Comparison of ENCODE assay signal across 15 cellular contexts in the genomic region with DNA sequence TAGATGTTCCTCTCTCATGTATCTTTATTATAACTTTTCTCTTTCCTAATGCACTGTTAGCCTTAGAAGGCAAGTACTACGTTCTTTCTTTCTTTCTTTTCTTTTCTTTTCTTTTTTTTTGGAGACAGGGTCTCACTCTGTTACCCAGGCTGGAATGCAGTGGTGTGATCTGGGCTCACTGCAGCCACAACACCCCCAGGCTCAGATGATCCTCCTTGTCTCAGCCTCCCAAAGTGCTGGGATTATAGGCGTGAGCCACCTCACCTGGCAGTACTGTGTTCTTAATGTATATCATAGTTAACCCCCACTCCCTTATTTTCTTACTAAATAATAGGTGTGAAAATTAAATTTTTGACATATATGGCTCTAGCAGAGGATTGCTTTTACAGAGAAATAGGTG. TPM values are rescaled to one million over a fixed set of nuclear protein-coding genes. Genes with fewer than 3 reads are reported as not detected.
DNase-seq lines count a peak whose midpoint lies in the region; ATAC-seq, FAIRE-seq and TF ChIP-seq lines count a peak whose summit lies in the region.
"Had no signal": no experiment of that assay in that cellular context is flagged by ENCODE, and none has a peak within 500 bp of the region (broad histone marks: within the 10 kb centered on the region; RNA-seq: fewer than 3 reads in every experiment).

No MANE protein-coding gene starts in this region.

- H3K36me3 ChIP-seq in keratinocyte (ENCODE audit: control insufficient read depth in 2 of 2, extremely low read depth in 1 of 2, insufficient read depth in 2 of 2, low read length in 2 of 2) (peaks cover 2 to 4% of the 10 kb centered on the region in 2 experiments), smooth muscle cell (ENCODE audit: low read depth) (no peaks in the 10 kb centered on the region), neuronal stem cell (replicated peaks in 1 of 2; ENCODE audit: control insufficient read depth in 2 of 2, insufficient read depth in 2 of 2, low read length in 2 of 2) (no peaks in the 10 kb centered on the region)

- H3K18ac ChIP-seq in neuronal stem cell (ENCODE audit: low read length), result no peak overlapping the region

- no peak overlapping the region for H2BK120ac ChIP-seq in neuronal stem cell (ENCODE audit: low read depth, low read length)

- no peak overlapping the region for H3K14ac ChIP-seq in neuronal stem cell (ENCODE audit: low read length)

- no TSS peak for BruUV-seq in Calu3 (replicated peaks; lab: Mats Ljungman, UMichigan)

- H3K4me3 Mint-ChIP-seq in Calu3 (ENCODE audit: low read depth, unreplicated experiment) (no peak overlapping the region), T-helper 17 cell (no peak overlapping the region)

- H3K4me1 Mint-ChIP-seq in Calu3 (ENCODE audit: low read depth, unreplicated experiment), result peaks cover 77% of the 10 kb centered on the region
- peaks cover 62% of the 10 kb centered on the region for H3K4me1 Mint-ChIP-seq in T-helper 17 cell

- CTCF ChIA-PET in Calu3 (lab: Charles Lee), result no interaction called here

- H4K20me1 ChIP-seq in keratinocyte (ENCODE audit: control insufficient read depth, extremely low read depth, insufficient read depth, low read length) (peaks cover 3% of the 10 kb centered on the region), smooth muscle cell (ENCODE audit: low read depth) (peaks cover 28% of the 10 kb centered on the region)

- H3K9ac ChIP-seq in keratinocyte (ENCODE audit: control insufficient read depth, extremely low read depth, insufficient read depth, low read length) (no peak overlapping the region), smooth muscle cell (ENCODE audit: low read depth) (no peak overlapping the region), neuronal stem cell (ENCODE audit: low read depth, low read length, poor library complexity) (no peak overlapping the region)
- H3K9ac ChIP-seq: GM23248, SK-N-SH had no signal

- peaks cover 24% of the 10 kb centered on the region for H3K36me3 Mint-ChIP-seq in Calu3 (ENCODE audit: insufficient read depth, unreplicated experiment)
- peaks cover 10% of the 10 kb centered on the region for H3K36me3 Mint-ChIP-seq in T-helper 17 cell (ENCODE audit: low read depth)

- H2BK5ac ChIP-seq in neuronal stem cell (ENCODE audit: low read length), result no peak overlapping the region

- H4K91ac ChIP-seq in neuronal stem cell (ENCODE audit: low read depth, low read length, poor library complexity), result no peak overlapping the region

- no peaks in the 10 kb centered on the region for H3K9me1 ChIP-seq in keratinocyte (ENCODE audit: control insufficient read depth, extremely low read depth, insufficient read depth, low read length)

- H3K79me2 ChIP-seq in keratinocyte (ENCODE audit: control insufficient read depth, insufficient read depth, low read length) (peaks cover 83% of the 10 kb centered on the region), smooth muscle cell (ENCODE audit: low read depth) (peaks cover 69% of the 10 kb centered on the region)

- FAIRE-seq in keratinocyte (lab: Jason Lieb, UNC), result no peak

- dilution Hi-C loops in keratinocyte (cut with MboI; ENCODE audit: extremely low pct_ligation_motif_present, low sequenced_read_pairs), result no loop called here

- no peaks in the 10 kb centered on the region for H3K27me3 ChIP-seq in keratinocyte (ENCODE audit: control insufficient read depth, extremely low read depth, insufficient read depth, low read length)
- H3K27me3 ChIP-seq in smooth muscle cell (ENCODE audit: low read depth), result no peaks in the 10 kb centered on the region
- H3K27me3 ChIP-seq in neuronal stem cell (ENCODE audit: control insufficient read depth in 3 of 3, insufficient read depth in 3 of 3, low read depth in 1 of 3, low read length in 3 of 3), result no peaks in the 10 kb centered on the region

- no peak overlapping the region for H3K23ac ChIP-seq in neuronal stem cell (ENCODE audit: low read depth, low read length, poor library complexity)

- H3K27ac Mint-ChIP-seq in Calu3 (ENCODE audit: unreplicated experiment), result peak overlapping the region; percentile 4
- peak overlapping the region; percentile 78 for H3K27ac Mint-ChIP-seq in T-helper 17 cell

- H3K9me3 ChIP-seq in T-helper 17 cell (ENCODE audit: control insufficient read depth, low read length, poor library complexity, severe bottlenecking) (no peaks in the 10 kb centered on the region), keratinocyte (ENCODE audit: control insufficient read depth, low read depth, low read length) (no peaks in the 10 kb centered on the region), smooth muscle cell (replicated peaks; ENCODE audit: low read depth) (no peaks in the 10 kb centered on the region), neuronal stem cell (replicated peaks in 1 of 2; ENCODE audit: control insufficient read depth in 2 of 2, insufficient read depth in 1 of 2, low read depth in 1 of 2, low read length in 2 of 2) (peaks cover 0 to 3% of the 10 kb centered on the region in 2 donors)
- H3K9me3 ChIP-seq: SK-N-SH had no signal

- peaks cover 2% of the 10 kb centered on the region for H3K9me3 Mint-ChIP-seq in Calu3 (ENCODE audit: low read depth, unreplicated experiment)

- H3K27me3 Mint-ChIP-seq in Calu3 (ENCODE audit: unreplicated experiment) (no peaks in the 10 kb centered on the region), T-helper 17 cell (no peaks in the 10 kb centered on the region)

- H3K4me2 ChIP-seq in keratinocyte (ENCODE audit: control insufficient read depth, extremely low read depth, insufficient read depth, low read depth, low read length), result no peak overlapping the region
- peak overlapping the region; percentile 87 for H3K4me2 ChIP-seq in smooth muscle cell
- no peak overlapping the region for H3K4me2 ChIP-seq in neuronal stem cell (ENCODE audit: insufficient read depth, low read length, poor library complexity, severe bottlenecking)

- no peak for DNase-seq in Calu3
- DNase-seq in T-helper 17 cell, result no peak
- DNase-seq in keratinocyte (ENCODE audit: low read depth, low spot score), result no peak
- no peak for DNase-seq in smooth muscle cell (lab: John Stamatoyannopoulos, UW; ENCODE audit: unreplicated experiment)
- DNase-seq in GM19238 (ENCODE audit: insufficient read length, low spot score), result no peak
- no peak for DNase-seq in NCI-H2196 (lab: John Stamatoyannopoulos, UW; ENCODE audit: unreplicated experiment)
- no peak for DNase-seq in neuronal stem cell (ENCODE audit: low spot score)
- DNase-seq: activated T-cell treated with anti-CD3 and anti-CD28 coated beads for 4 hours; DMS 273 treated with DMSO at 0.1 percent for 48 hours; effector CD4-positive, alpha-beta T cell; GM23248; KBM-7; NCI-H1105 treated with DMSO at 0.1 percent for 48 hours; SK-N-SH had no signal

- no peak overlapping the region for H2AK5ac ChIP-seq in neuronal stem cell (ENCODE audit: low read depth, low read length)

- no peaks in the 10 kb centered on the region for H3K79me1 ChIP-seq in neuronal stem cell (ENCODE audit: low read depth, low read length)

- H3K4me1 ChIP-seq in keratinocyte (ENCODE audit: control insufficient read depth, extremely low read depth, insufficient read depth, low read length) (peaks cover 51% of the 10 kb centered on the region), smooth muscle cell (ENCODE audit: low read depth) (peaks cover 50% of the 10 kb centered on the region), neuronal stem cell (ENCODE audit: control insufficient read depth in 2 of 2, insufficient read depth in 1 of 2, low read depth in 1 of 2, low read length in 2 of 2) (peaks cover 4 to 5% of the 10 kb centered on the region in 2 donors)

- ATAC-seq in T-helper 17 cell (no peak), GM21825 (IDR thresholded peaks at IDR 0.05; ENCODE audit: unreplicated experiment) (no peak)

- intact Hi-C loops in Calu3 (cut with micrococcal nuclease; ENCODE audit: unreplicated experiment), result loop anchor here (5.0 kb wide), 1 partner anchor 74 kb away; no protein-coding TSS in a partner anchor

- no peak overlapping the region for H4K8ac ChIP-seq in neuronal stem cell (ENCODE audit: low read depth, low read length)

- no peak overlapping the region for H3K4ac ChIP-seq in neuronal stem cell (ENCODE audit: low read length)

- no peak overlapping the region for H2BK15ac ChIP-seq in neuronal stem cell (ENCODE audit: low read length)

- H3F3A ChIP-seq in smooth muscle cell (ENCODE audit: low read depth), result peaks cover 24% of the 10 kb centered on the region

- 47% methylated on average over 2 of the region's 2 CpGs for WGBS in smooth muscle cell (ENCODE audit: low lambda C conversion rate)
- WGBS in neuronal stem cell (ENCODE audit: extremely low coverage in 2 of 2, insufficient read length in 2 of 2, insufficient replicate concordance in 1 of 2), 2 donors, result no CpG with 5 or more reads among the region's 2 CpGs

- TF ChIP-seq CTCF in Calu3 (IDR thresholded peaks at IDR 0.05; ENCODE audit: unreplicated experiment) (no peak), keratinocyte (optimal IDR thresholded peaks at IDR 0.05 in 1 of 3, IDR thresholded peaks at IDR 0.05 in 1 of 3, conservative IDR thresholded peaks at IDR 0.05 in 1 of 3; ENCODE audit: extremely low read depth in 1 of 3, insufficient read depth in 2 of 3, low read length in 3 of 3) (no peak), smooth muscle cell (IDR thresholded peaks at IDR 0.05; ENCODE audit: borderline replicate concordance, insufficient read depth, poor library complexity, severe bottlenecking) (no peak)

- no peak overlapping the region for H2BK12ac ChIP-seq in neuronal stem cell (ENCODE audit: low read length)

- H3K4me3 ChIP-seq in keratinocyte (ENCODE audit: control insufficient read depth in 2 of 3, extremely low read depth in 1 of 3, insufficient read depth in 2 of 3, low read depth in 1 of 3, low read length in 3 of 3), result no peak overlapping the region
- no peak overlapping the region for H3K4me3 ChIP-seq in smooth muscle cell
- no peak overlapping the region for H3K4me3 ChIP-seq in neuronal stem cell (ENCODE audit: low read length in 2 of 2)
- H3K4me3 ChIP-seq: GM23248 had no signal

- H3K27ac ChIP-seq in keratinocyte (ENCODE audit: control insufficient read depth, insufficient read depth, low read length), result peak overlapping the region; percentile 23
- H3K27ac ChIP-seq in smooth muscle cell (ENCODE audit: low read depth), result peak overlapping the region; percentile 99
- H3K27ac ChIP-seq in neuronal stem cell (replicated peaks; ENCODE audit: low read length), result no peak overlapping the region
- H3K27ac ChIP-seq: GM23248 had no signal

- H2AFZ ChIP-seq in keratinocyte (ENCODE audit: control insufficient read depth, low read length) (no peak overlapping the region), smooth muscle cell (ENCODE audit: low read depth) (no peak overlapping the region), neuronal stem cell (ENCODE audit: low read length) (no peak overlapping the region)
- H2AFZ ChIP-seq: GM23248 had no signal

RNA-seq across cellular contexts. Expression of a gene that starts 23.1 kb away (rescaled TPM):
- total RNA-seq in Calu3 (2022) (193 and 206 TPM in 2 replicates), T-helper 17 cell (100 to 1,000 TPM; 131 to 157 TPM), smooth muscle cell (184 and 185 TPM in 2 replicates)
- polyA plus RNA-seq in keratinocyte (219 to 310 TPM (median 253 TPM) in 3 replicates), smooth muscle cell (59.3 and 80.8 TPM in 2 replicates)
- polyA plus RNA-seq in keratinocyte (2011; ENCODE audit: low read depth), result 1,067 TPM
- polyA plus RNA-seq in keratinocyte (2011; cell fraction: cytosol; rRNA removed), result 127 and 198 TPM in 2 replicates
- 543 and 692 TPM in 2 replicates for polyA plus RNA-seq in keratinocyte (2011; cell fraction: nucleus; rRNA removed)
- polyA plus RNA-seq in keratinocyte (2012; ENCODE audit: low replicate concordance), result 163 and 252 TPM in 2 replicates
- polyA minus RNA-seq in keratinocyte, result 189 to 616 TPM (median 435 TPM) in 3 replicates
- 205 TPM for polyA minus RNA-seq in keratinocyte (2011; cell fraction: cytosol; rRNA and poly(A)+ RNA removed)
- 533 and 899 TPM in 2 replicates for polyA minus RNA-seq in keratinocyte (2011; cell fraction: nucleus; rRNA and poly(A)+ RNA removed)
- polyA plus RNA-seq in neuronal stem cell (2013, experiment 1 of 2), result 27.0 TPM
- 26.1 TPM for polyA plus RNA-seq in neuronal stem cell (2013, experiment 2 of 2)

RNA-seq across cellular contexts. Expression of a gene that starts 59.1 kb away (rescaled TPM):
- total RNA-seq in Calu3 (2022) (6.2 and 10.4 TPM in 2 replicates), T-helper 17 cell (under 1 TPM in 1 of 2 donors, not detected in 1; 0.15 TPM), smooth muscle cell (0.90 and 2.3 TPM in 2 replicates)
- polyA plus RNA-seq in keratinocyte (2.0 to 2.3 TPM (median 2.2 TPM) in 3 replicates), smooth muscle cell (0.08 and 1.3 TPM in 2 replicates)
- polyA plus RNA-seq in keratinocyte (2011; ENCODE audit: low read depth), result 1.1 TPM
- polyA plus RNA-seq in keratinocyte (2011; cell fraction: cytosol; rRNA removed), result 1.1 and 1.5 TPM in 2 replicates
- polyA plus RNA-seq in keratinocyte (2011; cell fraction: nucleus; rRNA removed), result 2.6 and 2.8 TPM in 2 replicates
- polyA plus RNA-seq in keratinocyte (2012; ENCODE audit: low replicate concordance), result 0.78 and 1.5 TPM in 2 replicates
- 0.72 to 1.8 TPM (median 1.4 TPM) in 3 replicates for polyA minus RNA-seq in keratinocyte
- 0.38 TPM for polyA minus RNA-seq in keratinocyte (2011; cell fraction: cytosol; rRNA and poly(A)+ RNA removed)
- polyA minus RNA-seq in keratinocyte (2011; cell fraction: nucleus; rRNA and poly(A)+ RNA removed), result 0.74 and 2.2 TPM in 2 replicates
- 2.5 TPM for polyA plus RNA-seq in neuronal stem cell (2013, experiment 1 of 2)
- 2.8 TPM for polyA plus RNA-seq in neuronal stem cell (2013, experiment 2 of 2)
